Comparison of ENCODE assay signal across 8 cellular contexts in the genomic region with DNA sequence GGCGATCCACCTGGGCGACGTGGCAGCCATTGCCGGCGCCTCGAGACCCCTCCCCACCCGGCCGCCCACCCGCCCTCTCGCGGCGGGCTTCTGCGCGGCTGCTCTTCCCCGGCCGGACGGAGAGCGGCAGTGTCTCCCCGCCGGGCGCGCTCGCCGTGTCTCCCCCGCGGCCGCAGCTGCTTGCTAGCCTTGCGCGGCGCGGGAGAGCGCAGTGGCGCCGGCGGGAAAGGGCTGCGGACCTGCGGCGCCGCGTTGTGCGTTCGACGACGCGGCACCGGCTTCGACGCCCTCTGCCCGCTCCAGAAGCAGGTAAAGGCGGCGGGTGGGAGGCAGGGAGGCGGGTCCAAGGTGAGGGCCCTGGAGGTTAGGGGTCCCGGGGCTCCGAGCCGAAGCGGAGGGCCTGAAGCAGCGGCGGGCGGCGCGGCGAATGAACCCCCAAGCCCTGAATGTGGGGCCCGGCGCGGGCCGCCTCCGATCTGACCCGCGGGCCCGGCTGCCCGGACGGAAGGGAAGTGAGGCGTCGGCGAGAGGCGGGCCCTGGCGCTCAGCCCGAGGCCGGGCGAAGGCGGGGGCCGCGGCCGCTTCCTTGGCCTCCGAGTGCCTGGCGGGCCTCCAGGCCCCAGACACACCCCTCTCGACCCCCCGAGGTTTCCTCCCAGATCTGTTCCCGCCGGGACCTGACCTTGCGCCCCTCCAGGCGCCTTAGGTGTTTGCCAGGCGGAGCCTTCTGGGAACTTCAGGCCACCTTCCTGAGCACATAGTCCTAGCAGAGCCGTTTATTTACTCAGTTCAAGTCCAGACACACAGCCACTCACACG. TPM values are rescaled to one million over a fixed set of nuclear protein-coding genes. Genes with fewer than 3 reads are reported as not detected.
DNase-seq lines count a peak whose midpoint lies in the region; ATAC-seq and TF ChIP-seq lines count a peak whose summit lies in the region.

N4BP2 (plus strand) TSS at position 129 of the 818 bp plus-strand sequence. CDS start 40,491 bp downstream, outside the sequence.

- no peaks in the 10 kb centered on the region for H4K20me1 ChIP-seq in H9 (ENCODE audit: control insufficient read depth, insufficient read depth, insufficient read length)

- WGBS in H9 (ENCODE audit: extremely low coverage, insufficient read length, low lambda C conversion rate), result no CpG with 5 or more reads among the region's 95 CpGs
- 0% methylated on average over 3 to 57 of the region's 95 CpGs for WGBS in testis, 2 donors

- peak within 1 kb of the TSS; percentile 74 for H3K9ac ChIP-seq in H9 (ENCODE audit: extremely low read depth, insufficient read length, low read length)
- H3K9ac ChIP-seq in SK-N-MC (ENCODE audit: insufficient read length), result peak within 1 kb of the TSS; percentile 95

- peak within 1 kb of the TSS; percentile 83 to 91 for H3K4me3 Mint-ChIP-seq in H9
- H3K4me3 Mint-ChIP-seq in activated naive CD4-positive, alpha-beta T cell treated with anti-CD3 and anti-CD28 coated beads for 36 hours, result peak within 1 kb of the TSS; percentile 93

- no peak within 1 kb of the TSS for H2BK12ac ChIP-seq in H9 (ENCODE audit: insufficient read length, low read depth, low read length)

- CTCF ChIA-PET in activated naive CD4-positive, alpha-beta T cell treated with anti-CD3 and anti-CD28 coated beads for 36 hours (lab: Charles Lee), result interaction anchor here (0.6 to 2.8 kb wide), 11 partner anchors 11 to 667 kb away, joined by 3 to 14 read pairs (median 5); no protein-coding TSS in a partner anchor

- TF ChIP-seq CTCF in H9 (conservative IDR thresholded peaks at IDR 0.05) (peak; percentile 64), omental fat pad (IDR thresholded peaks at IDR 0.05) (no peak), testis (IDR thresholded peaks at IDR 0.05) (peak; percentile 41 to 75 (median 58))

- H4K91ac ChIP-seq in H9 (ENCODE audit: insufficient read length, low read depth, low read length), result peak within 1 kb of the TSS; percentile 11

- peak within 1 kb of the TSS; percentile 88 for H3K14ac ChIP-seq in H9 (ENCODE audit: insufficient read depth, low read length)

- H2BK120ac ChIP-seq in H9 (ENCODE audit: low read depth, low read length, poor library complexity, severe bottlenecking), result peak within 1 kb of the TSS; percentile 91

- H3K9me3 Mint-ChIP-seq in H9, result no peaks in the 10 kb centered on the region; a peak in 1 of 5 replicates
- H3K9me3 Mint-ChIP-seq in activated naive CD4-positive, alpha-beta T cell treated with anti-CD3 and anti-CD28 coated beads for 36 hours, result no peaks in the 10 kb centered on the region

- no peak within 1 kb of the TSS for H4K5ac ChIP-seq in H9 (ENCODE audit: insufficient read length, low read depth, low read length)

- peak within 1 kb of the TSS; percentile 84 for H3K27ac ChIP-seq in H9 (ENCODE audit: insufficient read length, low read depth, low read length)
- H3K27ac ChIP-seq in SK-N-MC, result peak within 1 kb of the TSS; percentile 94
- H3K27ac ChIP-seq in testis, result peak within 1 kb of the TSS; percentile 99 to 100

- DNase-seq in G401 (ENCODE audit: low spot score) (peak; percentile 72), H9 (peak; percentile 78), M059J (ENCODE audit: low read depth) (peak; percentile 76), SK-N-MC (ENCODE audit: low read depth, low spot score) (no peak), germinal center (ENCODE audit: low spot score) (peak; percentile 79), omental fat pad (ENCODE audit: low spot score) (peak; percentile 41), testis (peak; percentile 78)
- peak; percentile 71 for DNase-seq in activated naive CD4-positive, alpha-beta T cell treated with anti-CD3 and anti-CD28 coated beads for 36 hours

- intact Hi-C loops in activated naive CD4-positive, alpha-beta T cell treated with anti-CD3 and anti-CD28 coated beads for 36 hours (cut with micrococcal nuclease), result loop anchor here (1.0 to 10.0 kb wide), 12 partner anchors 94 to 1392 kb away; partner anchors contain the start of genes KLF3, SMIM14 and UBE2K
- intact Hi-C loops in testis (cut with DNase I; ENCODE audit: low total_unique reads), result no loop called here

- peaks cover 2% of the 10 kb centered on the region for H3K79me1 ChIP-seq in H9 (ENCODE audit: insufficient read depth, low read depth, low read length, poor library complexity, severe bottlenecking)

- H2AFZ ChIP-seq in H9 (ENCODE audit: low read length), result peak within 1 kb of the TSS; percentile 5

- H3K4me3 ChIP-seq in SK-N-MC, result peak within 1 kb of the TSS; percentile 87
- peak within 1 kb of the TSS; percentile 90 to 96 for H3K4me3 ChIP-seq in testis

- H3T11ph ChIP-seq in H9 (ENCODE audit: low read length), result no peak within 1 kb of the TSS

- H3K36me3 Mint-ChIP-seq in H9 (ENCODE audit: insufficient read depth in 1 of 3, low read depth in 3 of 3), result peaks cover 6 to 14% (median 14%) of the 10 kb centered on the region in 3 experiments; a peak in 6 of 7 replicates
- peaks cover 5% of the 10 kb centered on the region for H3K36me3 Mint-ChIP-seq in activated naive CD4-positive, alpha-beta T cell treated with anti-CD3 and anti-CD28 coated beads for 36 hours (ENCODE audit: low read depth)

- H3K23me2 ChIP-seq in H9 (ENCODE audit: insufficient read length, low read depth, low read length, poor library complexity, severe bottlenecking), result peaks cover 17% of the 10 kb centered on the region

- peak within 1 kb of the TSS; percentile 98 to 100 (median 99) for H3K27ac Mint-ChIP-seq in H9
- H3K27ac Mint-ChIP-seq in activated naive CD4-positive, alpha-beta T cell treated with anti-CD3 and anti-CD28 coated beads for 36 hours, result peak within 1 kb of the TSS; percentile 95

- H3K9me3 ChIP-seq in H9 (ENCODE audit: control insufficient read depth, low read depth, low read length) (no peaks in the 10 kb centered on the region), SK-N-MC (ENCODE audit: low read depth, low read length) (no peaks in the 10 kb centered on the region), testis (no peaks in the 10 kb centered on the region)

- H3K18ac ChIP-seq in H9 (ENCODE audit: insufficient read length, low read depth, low read length), result peak within 1 kb of the TSS; percentile 96

- H4K8ac ChIP-seq in H9 (replicated peaks; ENCODE audit: insufficient read length, low read depth, low read length), result no peak within 1 kb of the TSS

- H3K23ac ChIP-seq in H9 (ENCODE audit: insufficient read length, low read depth, low read length), result no peak within 1 kb of the TSS

- no peaks in the 10 kb centered on the region for H3K4me1 ChIP-seq in H9 (ENCODE audit: insufficient read depth, low read length)
- peaks cover 6% of the 10 kb centered on the region for H3K4me1 ChIP-seq in testis

- H3K27me3 ChIP-seq in H9 (ENCODE audit: insufficient read depth, low read length), result no peaks in the 10 kb centered on the region
- no peaks in the 10 kb centered on the region for H3K27me3 ChIP-seq in testis

- in situ Hi-C loops in G401 (cut with HindIII; ENCODE audit: low sequenced_read_pairs), result no loop called here

- peak within 1 kb of the TSS; percentile 24; the same call in 1 of the 2 replicates for H3K4ac ChIP-seq in H9 (ENCODE audit: low read depth, low read length)

- peaks cover 5% of the 10 kb centered on the region; the same call in 1 of the 2 replicates for H3K79me2 ChIP-seq in H9 (ENCODE audit: insufficient read depth, low read length)

- peak within 1 kb of the TSS; percentile 5 for H2BK5ac ChIP-seq in H9 (ENCODE audit: insufficient read length, low read length)

- no peak within 1 kb of the TSS for H3K56ac ChIP-seq in H9 (ENCODE audit: insufficient read length, low read depth, low read length)

- no peak for TF ChIP-seq POLR2A in testis (IDR thresholded peaks at IDR 0.05)

- H3K36me3 ChIP-seq in SK-N-MC (ENCODE audit: insufficient read depth, low read length) (no peaks in the 10 kb centered on the region; the same call in 1 of the 2 replicates), testis (ENCODE audit: low read depth, missing control alignments) (no peaks in the 10 kb centered on the region)

- H3K27me3 Mint-ChIP-seq in H9 (ENCODE audit: low read depth), result no peaks in the 10 kb centered on the region
- H3K27me3 Mint-ChIP-seq in activated naive CD4-positive, alpha-beta T cell treated with anti-CD3 and anti-CD28 coated beads for 36 hours (ENCODE audit: low read depth), result no peaks in the 10 kb centered on the region

- no peak within 1 kb of the TSS for H2BK20ac ChIP-seq in H9 (ENCODE audit: low read depth, low read length, poor library complexity, severe bottlenecking)

- H3K4me2 ChIP-seq in H9 (ENCODE audit: insufficient read depth, insufficient read length, low read length), result peak within 1 kb of the TSS; percentile 96

- peaks cover 24 to 35% of the 10 kb centered on the region in 2 experiments for H3K4me1 Mint-ChIP-seq in H9
- H3K4me1 Mint-ChIP-seq in activated naive CD4-positive, alpha-beta T cell treated with anti-CD3 and anti-CD28 coated beads for 36 hours (ENCODE audit: low read depth), result peaks cover 30% of the 10 kb centered on the region

- peak; percentile 84 for ATAC-seq in omental fat pad (ENCODE audit: low FRiP score)

- H2BK15ac ChIP-seq in H9 (ENCODE audit: low read depth, low read length), result no peak within 1 kb of the TSS

- no peak within 1 kb of the TSS for H2AK5ac ChIP-seq in H9 (ENCODE audit: insufficient read length, low read length)

RNA-seq across cellular contexts. Expression of gene N4BP2, which starts in this region (rescaled TPM):
- total RNA-seq in G401 (2014; rRNA removed; shearing (Covaris generic)), result 6.6 and 14.9 TPM in 2 replicates
- total RNA-seq in H9 (2021) (35.0 and 36.4 TPM in 2 replicates), omental fat pad (1 to 10 TPM; 6.5 to 9.2 (median 9.0) TPM), testis (10 to 100 TPM in 1 of 2 donors, 1 to 10 TPM in 1; 8.5 to 14.6 TPM)
- 1.1 and 2.3 TPM in 2 replicates for total RNA-seq in M059J (2014; rRNA removed; shearing (Covaris generic))
- 10 to 100 TPM; 17.5 to 18.8 TPM for total RNA-seq in activated naive CD4-positive, alpha-beta T cell treated with anti-CD3 and anti-CD28 coated beads for 36 hours
- 3.9 TPM for polyA plus RNA-seq in testis (ENCODE audit: insufficient read depth, low read depth, low replicate concordance)

Comparison
In these comparisons a context has a peak if more than half of its experiments do, and no peak if none do; other contexts are left out.
1. CTCF ChIP-seq: peak in H9 (single experiment) and testis (3 of 3); none in omental fat pad (0 of 3).
2. Peak in every context shown above with its lines, with median percentiles within 50 percentile points of each other: H3K27ac ChIP-seq.